ENCODE assay signal across 8 cellular contexts in genomic region chr1:224378855-224379631, GRCh38. TPM values are rescaled to one million over a fixed set of nuclear protein-coding genes. Genes with fewer than 3 reads are reported as not detected.
DNase-seq lines count a peak whose midpoint lies in the region; ATAC-seq and TF ChIP-seq lines count a peak whose summit lies in the region.

No MANE protein-coding gene starts in this region.

- 83 to 95% methylated on average over 7 of the region's 7 CpGs for WGBS in esophagus squamous epithelium, 2 donors

- intact Hi-C loops in esophagus squamous epithelium (cut with DNase I): no loop called here

- peak overlapping the region; percentile 47 for H3K27ac ChIP-seq in CD4-positive, CD25-positive, alpha-beta regulatory T cell (ENCODE audit: insufficient read depth, low read length, poor library complexity, severe bottlenecking)
- peak overlapping the region in 1 of 4 donors; percentile 46 for H3K27ac ChIP-seq in esophagus squamous epithelium

- TF ChIP-seq CTCF in esophagus squamous epithelium (IDR thresholded peaks at IDR 0.05): no peak

- H3K9me3 ChIP-seq in CD4-positive, CD25-positive, alpha-beta regulatory T cell (ENCODE audit: control insufficient read depth in 2 of 2, low read length in 2 of 2): no peaks in the 10 kb centered on the region
- no peaks in the 10 kb centered on the region for H3K9me3 ChIP-seq in esophagus squamous epithelium

- no peak for DNase-seq in CD4-positive, CD25-positive, alpha-beta regulatory T cell
- peak; percentile 54 for DNase-seq in Jurkat, Clone E6-1 (ENCODE audit: low read depth, low spot score)
- DNase-seq in effector memory CD8-positive, alpha-beta T cell: no peak
- no peak for DNase-seq in esophagus squamous epithelium (lab: John Stamatoyannopoulos, UW)
- no peak for DNase-seq in NCI-H2196 treated with DMSO at 0.1 percent for 48 hours (lab: John Stamatoyannopoulos, UW; ENCODE audit: unreplicated experiment)
- DNase-seq in stimulated activated CD4-positive, alpha-beta T cell treated with anti-CD3 and anti-CD28 coated beads, Interleukin-12 subunit alpha, Interleukin-12 subunit beta, amount 100 ng/mL, for 4 hours: no peak

- peak overlapping the region in 3 of 4 donors; percentile 65 to 79 (median 78) for H3K4me3 Mint-ChIP-seq in CD4-positive, CD25-positive, alpha-beta regulatory T cell
- peak overlapping the region; percentile 69 to 70 for H3K4me3 Mint-ChIP-seq in effector memory CD8-positive, alpha-beta T cell

- peak overlapping the region; percentile 78 for H3K4me3 ChIP-seq in CD4-positive, CD25-positive, alpha-beta regulatory T cell (ENCODE audit: low read depth, low read length)
- no peak overlapping the region for H3K4me3 ChIP-seq in Jurkat, Clone E6-1 (ENCODE audit: low read length)
- H3K4me3 ChIP-seq in esophagus squamous epithelium: no peak overlapping the region

- no peaks in the 10 kb centered on the region for H3K27me3 ChIP-seq in CD4-positive, CD25-positive, alpha-beta regulatory T cell (ENCODE audit: control insufficient read depth, insufficient read depth, low read length)
- H3K27me3 ChIP-seq in esophagus squamous epithelium: no peaks in the 10 kb centered on the region

- H3K4me1 ChIP-seq in CD4-positive, CD25-positive, alpha-beta regulatory T cell (ENCODE audit: control insufficient read depth, insufficient read depth, low read length, poor library complexity, severe bottlenecking): peaks cover 41% of the 10 kb centered on the region
- H3K4me1 ChIP-seq in esophagus squamous epithelium: peaks cover 0 to 13% (median 3%) of the 10 kb centered on the region in 3 donors

- H3K27me3 Mint-ChIP-seq in CD4-positive, CD25-positive, alpha-beta regulatory T cell: no peaks in the 10 kb centered on the region
- no peaks in the 10 kb centered on the region for H3K27me3 Mint-ChIP-seq in effector memory CD8-positive, alpha-beta T cell

- H3K36me3 Mint-ChIP-seq in CD4-positive, CD25-positive, alpha-beta regulatory T cell: peaks cover 38% of the 10 kb centered on the region
- peaks cover 46% of the 10 kb centered on the region for H3K36me3 Mint-ChIP-seq in effector memory CD8-positive, alpha-beta T cell (ENCODE audit: insufficient read depth)

- no peak for ATAC-seq in CD4-positive, CD25-positive, alpha-beta regulatory T cell (ENCODE audit: low read depth in 2 of 2)
- peak; percentile 61 for ATAC-seq in GM19438 (IDR thresholded peaks at IDR 0.05; ENCODE audit: low read depth, unreplicated experiment)
- ATAC-seq in effector memory CD8-positive, alpha-beta T cell (replicated peaks): no peak
- ATAC-seq in HG02870 (IDR thresholded peaks at IDR 0.05; ENCODE audit: unreplicated experiment): no peak

- H3K36me3 ChIP-seq in CD4-positive, CD25-positive, alpha-beta regulatory T cell (ENCODE audit: control insufficient read depth, insufficient read depth, low read length): peaks cover 28% of the 10 kb centered on the region
- peaks cover 4 to 74% (median 9%) of the 10 kb centered on the region in 3 donors for H3K36me3 ChIP-seq in esophagus squamous epithelium

- H3K9me3 Mint-ChIP-seq in CD4-positive, CD25-positive, alpha-beta regulatory T cell: no peaks in the 10 kb centered on the region
- no peaks in the 10 kb centered on the region for H3K9me3 Mint-ChIP-seq in effector memory CD8-positive, alpha-beta T cell

- H3K4me1 Mint-ChIP-seq in CD4-positive, CD25-positive, alpha-beta regulatory T cell: peaks cover 26 to 73% (median 59%) of the 10 kb centered on the region in 4 donors
- H3K4me1 Mint-ChIP-seq in effector memory CD8-positive, alpha-beta T cell (ENCODE audit: low read depth in 2 of 2): peaks cover 68 to 81% of the 10 kb centered on the region in 2 donors

- TF ChIP-seq POLR2A in esophagus squamous epithelium (IDR thresholded peaks at IDR 0.05): no peak

- peak overlapping the region in 2 of 3 donors; percentile 60 to 83 for H3K27ac Mint-ChIP-seq in CD4-positive, CD25-positive, alpha-beta regulatory T cell
- peak overlapping the region in 1 of 2 donors; percentile 72 for H3K27ac Mint-ChIP-seq in effector memory CD8-positive, alpha-beta T cell

RNA-seq across cellular contexts. Expression of gene CNIH4, which starts 22.4 kb away (rescaled TPM):
- 20.5 TPM for total RNA-seq in CD4-positive, CD25-positive, alpha-beta regulatory T cell
- 10 to 100 TPM; 31.3 to 44.1 (median 40.6) TPM for polyA plus RNA-seq in CD4-positive, CD25-positive, alpha-beta regulatory T cell
- 74.0 TPM for polyA plus RNA-seq in Jurkat, Clone E6-1 (2012; ENCODE audit: insufficient read depth, insufficient read length)
- 10 to 100 TPM; 19.1 to 51.7 (median 34.0) TPM for total RNA-seq in esophagus squamous epithelium

RNA-seq across cellular contexts. Expression of gene NVL, which starts 49.1 kb away (rescaled TPM):
- 40.2 TPM for total RNA-seq in CD4-positive, CD25-positive, alpha-beta regulatory T cell
- polyA plus RNA-seq in CD4-positive, CD25-positive, alpha-beta regulatory T cell: 10 to 100 TPM in 3 of 4 donors, 1 to 10 TPM in 1; 9.0 to 17.0 (median 14.3) TPM
- 33.5 TPM for polyA plus RNA-seq in Jurkat, Clone E6-1 (2012; ENCODE audit: insufficient read depth, insufficient read length)
- 10 to 100 TPM; 10.5 to 27.7 (median 22.0) TPM for total RNA-seq in esophagus squamous epithelium

RNA-seq across cellular contexts. Expression of gene WDR26, which starts 55.6 kb away (rescaled TPM):
- 209 TPM for total RNA-seq in CD4-positive, CD25-positive, alpha-beta regulatory T cell
- 1 to 10 TPM; 2.6 to 5.3 (median 3.3) TPM for polyA plus RNA-seq in CD4-positive, CD25-positive, alpha-beta regulatory T cell
- 46.3 TPM for polyA plus RNA-seq in Jurkat, Clone E6-1 (2012; ENCODE audit: insufficient read depth, insufficient read length)
- 100 to 1,000 TPM in 1 of 4 donors, 10 to 100 TPM in 3; 38.3 to 111 (median 61.9) TPM for total RNA-seq in esophagus squamous epithelium
